17 cellular contexts compared by ENCODE assay signal in genomic region chr17:78428842-78429617, GRCh38.
"Had no signal": no experiment of that assay in that cellular context is flagged by ENCODE, and none has a peak within 500 bp of the region (broad histone marks: within the 10 kb centered on the region; RNA-seq: fewer than 3 reads in every experiment).

No MANE protein-coding gene starts in this region.

- H3K27ac Mint-ChIP-seq: activated CD8-positive, alpha-beta T cell treated with anti-CD3 and anti-CD28 coated beads for 36 hours; activated T-helper 2 cell treated with anti-CD3 and anti-CD28 coated beads, Interferon-gamma antibody, Interleukin-2, Interleukin-4, amounts not matched to agents 10 μg/mL and 5 μg/mL and 100 μg/mL, durations not matched to agents 14 hours and 24 hours and 36 hours; T-cell had no signal

- DNase-seq: activated CD4-positive, alpha-beta T cell treated with anti-CD3 and anti-CD28 coated beads for 4 hours; activated CD8-positive, alpha-beta memory T cell treated with anti-CD3 and anti-CD28 coated beads, Interleukin-2, amount 50 U/mL, for 48 hours; activated CD8-positive, alpha-beta T cell treated with anti-CD3 and anti-CD28 coated beads for 36 hours; activated naive CD4-positive, alpha-beta T cell treated with anti-CD3 and anti-CD28 coated beads, Interleukin-2, amount 50 U/mL, for 16 hours; heart right ventricle; mesendoderm; retina; stimulated activated CD4-positive, alpha-beta T cell treated with anti-CD3 and anti-CD28 coated beads, Interleukin-15, amount 100 ng/mL, for 24 hours; stimulated activated CD4-positive, alpha-beta T cell treated with anti-CD3 and anti-CD28 coated beads, Interleukin-4, amount 100 ng/mL, for 24 hours; stomach; T-cell had no signal

- H3K4me3 ChIP-seq: heart right ventricle, left lung, stomach, thoracic aorta had no signal

- H3K27me3 Mint-ChIP-seq: activated CD8-positive, alpha-beta T cell treated with anti-CD3 and anti-CD28 coated beads for 36 hours; T-cell had no signal

- H3K27ac ChIP-seq: heart right ventricle, parathyroid adenoma, stomach, thoracic aorta, VCaP had no signal

- ATAC-seq: activated CD8-positive, alpha-beta T cell treated with anti-CD3 and anti-CD28 coated beads for 36 hours; heart right ventricle; left lung; T-cell had no signal

- H3K4me3 Mint-ChIP-seq: activated CD8-positive, alpha-beta T cell treated with anti-CD3 and anti-CD28 coated beads for 36 hours; neural crest cell; T-cell had no signal

- H3K27me3 ChIP-seq: heart right ventricle, left lung, stomach had no signal

- H3K4me1 ChIP-seq: parathyroid adenoma had no signal

- H3K9me3 Mint-ChIP-seq: activated CD8-positive, alpha-beta T cell treated with anti-CD3 and anti-CD28 coated beads for 36 hours; activated T-helper 2 cell treated with anti-CD3 and anti-CD28 coated beads, Interferon-gamma antibody, Interleukin-2, Interleukin-4, amounts not matched to agents 10 μg/mL and 5 μg/mL and 100 μg/mL, durations not matched to agents 14 hours and 24 hours and 36 hours; neural crest cell; T-cell had no signal

- H3K9me3 ChIP-seq: heart right ventricle, left lung, stomach, thoracic aorta had no signal
